Comparison of ENCODE assay signal across 32 cellular contexts in genomic region chr4:109996531-109996930, GRCh38.
DNase-seq lines count a peak whose midpoint lies in the region; FAIRE-seq and TF ChIP-seq lines count a peak whose summit lies in the region.
"Had no signal": no experiment of that assay in that cellular context is flagged by ENCODE, and none has a peak within 500 bp of the region (broad histone marks: within the 10 kb centered on the region; RNA-seq: fewer than 3 reads in every experiment).

No MANE protein-coding gene starts in this region.

- DNase-seq in Kasumi-1 (lab: John Stamatoyannopoulos, UW) (peak; percentile 39 to 45), RPMI7951 (ENCODE audit: low read depth) (peak; percentile 13), keratinocyte (ENCODE audit: low read depth, low spot score) (no peak), immature natural killer cell (no peak), GM03348 (ENCODE audit: low spot score) (no peak), DMS79 (lab: John Stamatoyannopoulos, UW) (no peak)
- DNase-seq: activated CD4-positive, alpha-beta T cell treated with anti-CD3 and anti-CD28 coated beads, Interleukin-2, amount 10 ng/mL, durations not matched to agents 24 days and 14 days; activated effector memory CD4-positive, alpha-beta T cell treated with Interleukin-2 at 50 U/mL for 16 hours; activated T-cell treated with anti-CD3 and anti-CD28 coated beads, Interleukin-2, amount 50 U/mL, for 1 hour; DMS79 treated with DMSO at 0.1 percent for 48 hours; dorsolateral prefrontal cortex; H7; KG1; left cardiac atrium; NCI-H1048; NCI-H1694; NCI-H446; NCI-H748 treated with DMSO at 0.1 percent for 48 hours; nephron progenitor cell; Right ventricle myocardium superior; stimulated activated CD4-positive, alpha-beta T cell treated with anti-CD3 and anti-CD28 coated beads, Interleukin-4, amount 100 ng/mL, for 24 hours; SW 1271; T1000; thyroid gland had no signal

- no peak overlapping the region for H3K9ac ChIP-seq in BLaER1 treated with 17β-estradiol and CSF1 and Interleukin-3, amounts not matched to agents 10 nM and 100 nM
- no peak overlapping the region for H3K9ac ChIP-seq in keratinocyte (ENCODE audit: control insufficient read depth, extremely low read depth, insufficient read depth, low read length)

- H3K4me1 Mint-ChIP-seq in immature natural killer cell, result no peaks in the 10 kb centered on the region
- H3K4me1 Mint-ChIP-seq: WTC11 had no signal

- H3K4me1 ChIP-seq in BLaER1 treated with 17β-estradiol and CSF1 and Interleukin-3, amounts not matched to agents 10 nM and 100 nM, result peaks cover 11 to 23% (median 17%) of the 10 kb centered on the region in 10 experiments
- peaks cover 5% of the 10 kb centered on the region for H3K4me1 ChIP-seq in keratinocyte (ENCODE audit: control insufficient read depth, extremely low read depth, insufficient read depth, low read length)
- H3K4me1 ChIP-seq: breast epithelium, gastroesophageal sphincter had no signal

- H3K4me2 ChIP-seq in BLaER1 treated with 17β-estradiol and CSF1 and Interleukin-3, amounts not matched to agents 10 nM and 100 nM, result peak overlapping the region; percentile 6 to 62 (median 29); a peak in 15 of 22 replicates
- peak overlapping the region; percentile 4 for H3K4me2 ChIP-seq in keratinocyte (ENCODE audit: control insufficient read depth, extremely low read depth, insufficient read depth, low read depth, low read length)
- H3K4me2 ChIP-seq: hepatocyte had no signal

- no peak overlapping the region for H3K4me3 ChIP-seq in BLaER1 treated with 17β-estradiol and CSF1 and Interleukin-3, amounts not matched to agents 10 nM and 100 nM
- no peak overlapping the region for H3K4me3 ChIP-seq in keratinocyte (ENCODE audit: control insufficient read depth in 2 of 3, extremely low read depth in 1 of 3, insufficient read depth in 2 of 3, low read depth in 1 of 3, low read length in 3 of 3)
- H3K4me3 ChIP-seq: breast epithelium, dorsolateral prefrontal cortex, gastroesophageal sphincter, hepatocyte, thyroid gland, vagina had no signal

- H3K27ac ChIP-seq in BLaER1 treated with 17β-estradiol and CSF1 and Interleukin-3, amounts not matched to agents 10 nM and 100 nM, result no peak overlapping the region
- no peak overlapping the region for H3K27ac ChIP-seq in keratinocyte (ENCODE audit: control insufficient read depth, insufficient read depth, low read length)
- H3K27ac ChIP-seq: breast epithelium, C4-2B, dorsolateral prefrontal cortex, gastroesophageal sphincter, hepatocyte, thyroid gland, vagina had no signal

- H3K9me1 ChIP-seq in keratinocyte (ENCODE audit: control insufficient read depth, extremely low read depth, insufficient read depth, low read length), result no peaks in the 10 kb centered on the region

- TF ChIP-seq CTCF in keratinocyte (optimal IDR thresholded peaks at IDR 0.05 in 1 of 3, IDR thresholded peaks at IDR 0.05 in 1 of 3, conservative IDR thresholded peaks at IDR 0.05 in 1 of 3; ENCODE audit: extremely low read depth in 1 of 3, insufficient read depth in 2 of 3, low read length in 3 of 3), result no peak

- H3K27me3 ChIP-seq in BLaER1 treated with 17β-estradiol and CSF1 and Interleukin-3, amounts not matched to agents 10 nM and 100 nM, result peaks cover 0 to 29% (median 0%) of the 10 kb centered on the region in 11 experiments; a peak in 4 of 22 replicates
- H3K27me3 ChIP-seq in keratinocyte (ENCODE audit: control insufficient read depth, extremely low read depth, insufficient read depth, low read length), result no peaks in the 10 kb centered on the region
- H3K27me3 ChIP-seq: breast epithelium, gastroesophageal sphincter, thyroid gland, vagina had no signal

- H3K36me3 ChIP-seq in BLaER1 treated with 17β-estradiol and CSF1 and Interleukin-3, amounts not matched to agents 10 nM and 100 nM, result no peaks in the 10 kb centered on the region
- H3K36me3 ChIP-seq in keratinocyte (ENCODE audit: control insufficient read depth in 2 of 2, extremely low read depth in 1 of 2, insufficient read depth in 2 of 2, low read length in 2 of 2), result no peaks in the 10 kb centered on the region
- H3K36me3 ChIP-seq: breast epithelium, gastroesophageal sphincter, thyroid gland, vagina had no signal

- FAIRE-seq in keratinocyte (lab: Jason Lieb, UNC), result no peak

- dilution Hi-C loops in keratinocyte (cut with MboI; ENCODE audit: extremely low pct_ligation_motif_present, low sequenced_read_pairs), result loop anchor here (25.0 kb wide), 1 partner anchor 559 kb away; the partner anchor contains the start of gene SEC24B

- H3K27me3 Mint-ChIP-seq in immature natural killer cell (ENCODE audit: low read depth in 3 of 3), result peaks cover 0 to 12% (median 12%) of the 10 kb centered on the region in 3 donors

- no peaks in the 10 kb centered on the region for H3K79me2 ChIP-seq in keratinocyte (ENCODE audit: control insufficient read depth, insufficient read depth, low read length)
- H3K79me2 ChIP-seq: hepatocyte had no signal

- no peaks in the 10 kb centered on the region for H3K9me3 Mint-ChIP-seq in immature natural killer cell
- H3K9me3 Mint-ChIP-seq: activated CD4-positive, alpha-beta T cell treated with anti-CD3 and anti-CD28 coated beads, Interleukin-2, amount 10 ng/mL, durations not matched to agents 24 days and 14 days; nephron progenitor cell; WTC11 had no signal

- peaks cover 0 to 13% (median 0%) of the 10 kb centered on the region in 11 experiments; a peak in 1 of 22 replicates for H4K20me1 ChIP-seq in BLaER1 treated with 17β-estradiol and CSF1 and Interleukin-3, amounts not matched to agents 10 nM and 100 nM
- H4K20me1 ChIP-seq in keratinocyte (ENCODE audit: control insufficient read depth, extremely low read depth, insufficient read depth, low read length), result no peaks in the 10 kb centered on the region

- H3K4me3 Mint-ChIP-seq in immature natural killer cell, result no peak overlapping the region
- H3K4me3 Mint-ChIP-seq: activated CD4-positive, alpha-beta T cell treated with anti-CD3 and anti-CD28 coated beads, Interleukin-2, amount 10 ng/mL, durations not matched to agents 24 days and 14 days; activated naive CD8-positive, alpha-beta T cell; nephron progenitor cell; WTC11 had no signal

- H3K36me3 Mint-ChIP-seq in immature natural killer cell, result no peaks in the 10 kb centered on the region
- H3K36me3 Mint-ChIP-seq: activated naive CD8-positive, alpha-beta T cell; WTC11 had no signal

- no peak overlapping the region for H3K27ac Mint-ChIP-seq in immature natural killer cell
- H3K27ac Mint-ChIP-seq: activated CD4-positive, alpha-beta T cell treated with anti-CD3 and anti-CD28 coated beads, Interleukin-2, amount 10 ng/mL, durations not matched to agents 24 days and 14 days; activated naive CD8-positive, alpha-beta T cell; nephron progenitor cell; WTC11 had no signal

- no peak overlapping the region for H2AFZ ChIP-seq in keratinocyte (ENCODE audit: control insufficient read depth, low read length)
- H2AFZ ChIP-seq: hepatocyte had no signal

- peaks cover 0 to 4% (median 0%) of the 10 kb centered on the region in 11 experiments; a peak in 2 of 22 replicates for H3K9me3 ChIP-seq in BLaER1 treated with 17β-estradiol and CSF1 and Interleukin-3, amounts not matched to agents 10 nM and 100 nM (replicated peaks in 1 of 11)
- H3K9me3 ChIP-seq in keratinocyte (ENCODE audit: control insufficient read depth, low read depth, low read length), result no peaks in the 10 kb centered on the region
- H3K9me3 ChIP-seq: breast epithelium, gastroesophageal sphincter, thyroid gland, vagina had no signal

Comparison
In these comparisons a context has a peak if more than half of its experiments do, and no peak if none do; other contexts are left out.
1. DNase-seq: peak in Kasumi-1 (2 of 2) and RPMI7951 (single experiment); none in keratinocyte (single experiment), immature natural killer cell (0 of 3), GM03348 (single experiment) and DMS79 (single experiment).